1 cellular context compared by ENCODE assay signal in the genomic region with DNA sequence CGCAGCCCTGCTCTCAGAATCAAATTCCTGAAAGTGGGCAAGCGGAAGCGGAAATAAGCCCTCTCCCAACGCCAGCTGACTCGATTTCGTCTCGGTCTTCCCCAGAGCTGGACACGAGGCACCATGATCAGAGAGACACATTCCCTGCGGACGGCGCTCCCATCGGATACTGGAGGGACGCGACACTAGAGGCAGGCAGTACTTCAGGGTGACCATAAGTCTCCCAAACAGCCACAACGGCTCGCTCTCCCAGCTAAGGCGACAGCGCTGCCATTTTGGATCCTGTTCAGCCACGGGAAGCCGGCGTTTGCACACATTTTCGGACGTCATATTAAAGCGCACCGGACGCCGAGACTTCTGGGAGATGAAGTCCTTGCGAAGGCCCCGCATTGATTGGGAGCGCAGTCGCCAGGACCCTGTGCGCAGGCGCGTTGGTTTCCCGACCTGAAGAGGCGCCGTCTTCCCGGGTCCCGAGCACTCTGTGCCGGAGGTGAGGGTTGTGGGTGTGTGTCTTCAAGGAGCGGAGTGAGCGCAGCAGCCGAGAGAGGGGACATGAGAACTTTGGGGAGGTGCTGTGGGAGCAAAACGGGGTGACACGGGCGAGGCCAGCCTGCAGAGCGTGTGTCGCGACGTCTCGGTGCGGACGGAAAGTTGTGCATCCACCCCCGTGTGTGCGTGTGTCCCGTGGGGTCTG.
TF ChIP-seq lines count a peak whose summit lies in the region.

A gene (plus strand): TSS at position 439 of the 694 bp plus-strand sequence. CDS start 10,418 bp downstream, outside the sequence.

TF ChIP-seq in HepG2, 621 proteins besides CTCF, POLR2A, EP300 and RAD21 (continued from another document and continues in another):
- TF ChIP-seq, protein P1, sequence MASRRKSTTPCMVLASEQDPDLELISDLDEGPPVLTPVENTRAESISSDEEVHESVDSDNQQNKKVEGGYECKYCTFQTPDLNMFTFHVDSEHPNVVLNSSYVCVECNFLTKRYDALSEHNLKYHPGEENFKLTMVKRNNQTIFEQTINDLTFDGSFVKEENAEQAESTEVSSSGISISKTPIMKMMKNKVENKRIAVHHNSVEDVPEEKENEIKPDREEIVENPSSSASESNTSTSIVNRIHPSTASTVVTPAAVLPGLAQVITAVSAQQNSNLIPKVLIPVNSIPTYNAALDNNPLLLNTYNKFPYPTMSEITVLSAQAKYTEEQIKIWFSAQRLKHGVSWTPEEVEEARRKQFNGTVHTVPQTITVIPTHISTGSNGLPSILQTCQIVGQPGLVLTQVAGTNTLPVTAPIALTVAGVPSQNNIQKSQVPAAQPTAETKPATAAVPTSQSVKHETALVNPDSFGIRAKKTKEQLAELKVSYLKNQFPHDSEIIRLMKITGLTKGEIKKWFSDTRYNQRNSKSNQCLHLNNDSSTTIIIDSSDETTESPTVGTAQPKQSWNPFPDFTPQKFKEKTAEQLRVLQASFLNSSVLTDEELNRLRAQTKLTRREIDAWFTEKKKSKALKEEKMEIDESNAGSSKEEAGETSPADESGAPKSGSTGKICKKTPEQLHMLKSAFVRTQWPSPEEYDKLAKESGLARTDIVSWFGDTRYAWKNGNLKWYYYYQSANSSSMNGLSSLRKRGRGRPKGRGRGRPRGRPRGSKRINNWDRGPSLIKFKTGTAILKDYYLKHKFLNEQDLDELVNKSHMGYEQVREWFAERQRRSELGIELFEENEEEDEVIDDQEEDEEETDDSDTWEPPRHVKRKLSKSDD (CRISPR knock-in tag; IDR thresholded peaks at IDR 0.05; ENCODE audit: low read depth), result peak; percentile 95
- no peak for TF ChIP-seq ZNF7 (CRISPR knock-in tag; IDR thresholded peaks at IDR 0.05)
- TF ChIP-seq JUN (CRISPR knock-in tag; IDR thresholded peaks at IDR 0.05), result peak; percentile 77; the same call in 1 of the 2 replicates
- TF ChIP-seq, protein P2, sequence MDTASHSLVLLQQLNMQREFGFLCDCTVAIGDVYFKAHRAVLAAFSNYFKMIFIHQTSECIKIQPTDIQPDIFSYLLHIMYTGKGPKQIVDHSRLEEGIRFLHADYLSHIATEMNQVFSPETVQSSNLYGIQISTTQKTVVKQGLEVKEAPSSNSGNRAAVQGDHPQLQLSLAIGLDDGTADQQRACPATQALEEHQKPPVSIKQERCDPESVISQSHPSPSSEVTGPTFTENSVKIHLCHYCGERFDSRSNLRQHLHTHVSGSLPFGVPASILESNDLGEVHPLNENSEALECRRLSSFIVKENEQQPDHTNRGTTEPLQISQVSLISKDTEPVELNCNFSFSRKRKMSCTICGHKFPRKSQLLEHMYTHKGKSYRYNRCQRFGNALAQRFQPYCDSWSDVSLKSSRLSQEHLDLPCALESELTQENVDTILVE (CRISPR knock-in tag; IDR thresholded peaks at IDR 0.05), result peak; percentile 72
- peak; percentile 92; the same call in 1 of the 2 replicates for TF ChIP-seq ZBTB3 (CRISPR knock-in tag; IDR thresholded peaks at IDR 0.05; ENCODE audit: borderline replicate concordance, low read depth)
- peak; percentile 99 for TF ChIP-seq HCFC1 (IDR thresholded peaks at IDR 0.05; ENCODE audit: low read depth, low read length)
- TF ChIP-seq STAG1 (CRISPR knock-in tag; IDR thresholded peaks at IDR 0.05), result no peak
- peak; percentile 88 for TF ChIP-seq TEAD3 (CRISPR knock-in tag; optimal IDR thresholded peaks at IDR 0.05; ENCODE audit: borderline replicate concordance)
- TF ChIP-seq RBM39 (IDR thresholded peaks at IDR 0.05; ENCODE audit: low read depth, low read length, poor library complexity, severe bottlenecking), result peak; percentile 75
- TF ChIP-seq, protein P3, sequence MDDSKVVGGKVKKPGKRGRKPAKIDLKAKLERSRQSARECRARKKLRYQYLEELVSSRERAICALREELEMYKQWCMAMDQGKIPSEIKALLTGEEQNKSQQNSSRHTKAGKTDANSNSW (CRISPR knock-in tag; IDR thresholded peaks at IDR 0.05; ENCODE audit: borderline replicate concordance), result no peak
- TF ChIP-seq ZNF550 (CRISPR knock-in tag; IDR thresholded peaks at IDR 0.05; ENCODE audit: borderline replicate concordance), result peak; percentile 73; the same call in 1 of the 2 replicates
- peak; percentile 99 for TF ChIP-seq THAP11 (CRISPR knock-in tag; IDR thresholded peaks at IDR 0.05)
- TF ChIP-seq SNAPC2 (CRISPR knock-in tag; IDR thresholded peaks at IDR 0.05), result peak; percentile 51; the same call in 1 of the 2 replicates
- TF ChIP-seq ZNF75D (CRISPR knock-in tag; IDR thresholded peaks at IDR 0.05; ENCODE audit: borderline replicate concordance), result no peak
- 0 out of 2 replicates have a peak, but pooled peaks have one; percentile 36 for TF ChIP-seq CAMTA2 (CRISPR knock-in tag; IDR thresholded peaks at IDR 0.05; ENCODE audit: borderline replicate concordance)
- TF ChIP-seq ZSCAN30 (CRISPR knock-in tag; IDR thresholded peaks at IDR 0.05), result no peak
- TF ChIP-seq PHB2 (IDR thresholded peaks at IDR 0.05; ENCODE audit: partially characterized antibody), result no peak
- TF ChIP-seq RELA (CRISPR knock-in tag; IDR thresholded peaks at IDR 0.05), result 0 out of 2 replicates have a peak, but pooled peaks have one; percentile 21
- no peak for TF ChIP-seq ATM (IDR thresholded peaks at IDR 0.05; ENCODE audit: borderline replicate concordance)
- TF ChIP-seq, protein P4, sequence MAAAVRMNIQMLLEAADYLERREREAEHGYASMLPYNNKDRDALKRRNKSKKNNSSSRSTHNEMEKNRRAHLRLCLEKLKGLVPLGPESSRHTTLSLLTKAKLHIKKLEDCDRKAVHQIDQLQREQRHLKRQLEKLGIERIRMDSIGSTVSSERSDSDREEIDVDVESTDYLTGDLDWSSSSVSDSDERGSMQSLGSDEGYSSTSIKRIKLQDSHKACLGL (CRISPR knock-in tag; IDR thresholded peaks at IDR 0.05), result no peak
- TF ChIP-seq CHD4 (IDR thresholded peaks at IDR 0.05; ENCODE audit: borderline replicate concordance, low read length), result no peak
- no peak for TF ChIP-seq ZSCAN12 (CRISPR knock-in tag; IDR thresholded peaks at IDR 0.05)
- TF ChIP-seq, protein P5, sequence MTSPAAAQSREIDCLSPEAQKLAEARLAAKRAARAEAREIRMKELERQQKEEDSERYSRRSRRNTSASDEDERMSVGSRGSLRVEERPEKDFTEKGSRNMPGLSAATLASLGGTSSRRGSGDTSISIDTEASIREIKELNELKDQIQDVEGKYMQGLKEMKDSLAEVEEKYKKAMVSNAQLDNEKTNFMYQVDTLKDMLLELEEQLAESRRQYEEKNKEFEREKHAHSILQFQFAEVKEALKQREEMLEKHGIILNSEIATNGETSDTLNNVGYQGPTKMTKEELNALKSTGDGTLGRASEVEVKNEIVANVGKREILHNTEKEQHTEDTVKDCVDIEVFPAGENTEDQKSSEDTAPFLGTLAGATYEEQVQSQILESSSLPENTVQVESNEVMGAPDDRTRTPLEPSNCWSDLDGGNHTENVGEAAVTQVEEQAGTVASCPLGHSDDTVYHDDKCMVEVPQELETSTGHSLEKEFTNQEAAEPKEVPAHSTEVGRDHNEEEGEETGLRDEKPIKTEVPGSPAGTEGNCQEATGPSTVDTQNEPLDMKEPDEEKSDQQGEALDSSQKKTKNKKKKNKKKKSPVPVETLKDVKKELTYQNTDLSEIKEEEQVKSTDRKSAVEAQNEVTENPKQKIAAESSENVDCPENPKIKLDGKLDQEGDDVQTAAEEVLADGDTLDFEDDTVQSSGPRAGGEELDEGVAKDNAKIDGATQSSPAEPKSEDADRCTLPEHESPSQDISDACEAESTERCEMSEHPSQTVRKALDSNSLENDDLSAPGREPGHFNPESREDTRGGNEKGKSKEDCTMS (CRISPR knock-in tag; conservative IDR thresholded peaks at IDR 0.05), result no peak
- peak; percentile 98 for TF ChIP-seq POLR2AphosphoS5 (IDR thresholded peaks at IDR 0.05; ENCODE audit: low read depth, low read length)
- no peak for TF ChIP-seq NCOA1 (CRISPR knock-in tag; IDR thresholded peaks at IDR 0.05)
- TF ChIP-seq YEATS4 (CRISPR knock-in tag; IDR thresholded peaks at IDR 0.05; ENCODE audit: borderline replicate concordance), result peak; percentile 97
- TF ChIP-seq ZNF546 (CRISPR knock-in tag; conservative IDR thresholded peaks at IDR 0.05), result 0 out of 2 replicates have a peak, but pooled peaks have one; percentile 11
- no peak for TF ChIP-seq SNAI1 (CRISPR knock-in tag; IDR thresholded peaks at IDR 0.05; ENCODE audit: borderline replicate concordance)
- no peak for TF ChIP-seq RFX3 (CRISPR knock-in tag; IDR thresholded peaks at IDR 0.05)
- peak; percentile 67 for TF ChIP-seq SUZ12 (IDR thresholded peaks at IDR 0.05; ENCODE audit: low read depth, low read length)
- TF ChIP-seq, protein P6, sequence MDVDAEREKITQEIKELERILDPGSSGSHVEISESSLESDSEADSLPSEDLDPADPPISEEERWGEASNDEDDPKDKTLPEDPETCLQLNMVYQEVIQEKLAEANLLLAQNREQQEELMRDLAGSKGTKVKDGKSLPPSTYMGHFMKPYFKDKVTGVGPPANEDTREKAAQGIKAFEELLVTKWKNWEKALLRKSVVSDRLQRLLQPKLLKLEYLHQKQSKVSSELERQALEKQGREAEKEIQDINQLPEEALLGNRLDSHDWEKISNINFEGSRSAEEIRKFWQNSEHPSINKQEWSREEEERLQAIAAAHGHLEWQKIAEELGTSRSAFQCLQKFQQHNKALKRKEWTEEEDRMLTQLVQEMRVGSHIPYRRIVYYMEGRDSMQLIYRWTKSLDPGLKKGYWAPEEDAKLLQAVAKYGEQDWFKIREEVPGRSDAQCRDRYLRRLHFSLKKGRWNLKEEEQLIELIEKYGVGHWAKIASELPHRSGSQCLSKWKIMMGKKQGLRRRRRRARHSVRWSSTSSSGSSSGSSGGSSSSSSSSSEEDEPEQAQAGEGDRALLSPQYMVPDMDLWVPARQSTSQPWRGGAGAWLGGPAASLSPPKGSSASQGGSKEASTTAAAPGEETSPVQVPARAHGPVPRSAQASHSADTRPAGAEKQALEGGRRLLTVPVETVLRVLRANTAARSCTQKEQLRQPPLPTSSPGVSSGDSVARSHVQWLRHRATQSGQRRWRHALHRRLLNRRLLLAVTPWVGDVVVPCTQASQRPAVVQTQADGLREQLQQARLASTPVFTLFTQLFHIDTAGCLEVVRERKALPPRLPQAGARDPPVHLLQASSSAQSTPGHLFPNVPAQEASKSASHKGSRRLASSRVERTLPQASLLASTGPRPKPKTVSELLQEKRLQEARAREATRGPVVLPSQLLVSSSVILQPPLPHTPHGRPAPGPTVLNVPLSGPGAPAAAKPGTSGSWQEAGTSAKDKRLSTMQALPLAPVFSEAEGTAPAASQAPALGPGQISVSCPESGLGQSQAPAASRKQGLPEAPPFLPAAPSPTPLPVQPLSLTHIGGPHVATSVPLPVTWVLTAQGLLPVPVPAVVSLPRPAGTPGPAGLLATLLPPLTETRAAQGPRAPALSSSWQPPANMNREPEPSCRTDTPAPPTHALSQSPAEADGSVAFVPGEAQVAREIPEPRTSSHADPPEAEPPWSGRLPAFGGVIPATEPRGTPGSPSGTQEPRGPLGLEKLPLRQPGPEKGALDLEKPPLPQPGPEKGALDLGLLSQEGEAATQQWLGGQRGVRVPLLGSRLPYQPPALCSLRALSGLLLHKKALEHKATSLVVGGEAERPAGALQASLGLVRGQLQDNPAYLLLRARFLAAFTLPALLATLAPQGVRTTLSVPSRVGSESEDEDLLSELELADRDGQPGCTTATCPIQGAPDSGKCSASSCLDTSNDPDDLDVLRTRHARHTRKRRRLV (CRISPR knock-in tag; IDR thresholded peaks at IDR 0.05), result peak; percentile 62
- peak; percentile 95 for TF ChIP-seq ARID2 (CRISPR knock-in tag; IDR thresholded peaks at IDR 0.05; ENCODE audit: borderline replicate concordance)
- peak; percentile 77; the same call in 1 of the 2 replicates for TF ChIP-seq RXRA (CRISPR knock-in tag; IDR thresholded peaks at IDR 0.05)
- TF ChIP-seq, protein P7, sequence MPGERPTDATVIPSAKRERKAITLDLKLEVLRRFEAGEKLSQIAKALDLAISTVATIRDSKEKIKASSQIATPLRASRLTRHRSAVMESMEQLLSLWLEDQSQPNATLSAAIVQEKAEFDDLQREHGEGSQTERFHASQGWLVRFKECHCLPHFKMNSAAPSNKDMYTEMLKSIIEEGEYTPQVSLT (CRISPR knock-in tag; IDR thresholded peaks at IDR 0.05; ENCODE audit: borderline replicate concordance, low read depth), result 0 out of 2 replicates have a peak, but pooled peaks have one; percentile 78
- no peak; the same call in 1 of the 2 replicates for TF ChIP-seq ZNF776 (CRISPR knock-in tag; IDR thresholded peaks at IDR 0.05)
- peak; percentile 77 for TF ChIP-seq ZSCAN9 (CRISPR knock-in tag; IDR thresholded peaks at IDR 0.05; ENCODE audit: borderline replicate concordance)
- no peak; the same call in 1 of the 2 replicates for TF ChIP-seq JUNB (CRISPR knock-in tag; IDR thresholded peaks at IDR 0.05; ENCODE audit: borderline replicate concordance)
- no peak for TF ChIP-seq PTBP1 (IDR thresholded peaks at IDR 0.05; ENCODE audit: low read depth, low read length, poor library complexity, severe bottlenecking)
- TF ChIP-seq KDM5B (CRISPR knock-in tag; IDR thresholded peaks at IDR 0.05; ENCODE audit: borderline replicate concordance), result peak; percentile 78; the same call in 1 of the 2 replicates
- TF ChIP-seq ZNF790 (CRISPR knock-in tag; IDR thresholded peaks at IDR 0.05; ENCODE audit: borderline replicate concordance), result 0 out of 2 replicates have a peak, but pooled peaks have one; percentile 29
- TF ChIP-seq, protein P8, sequence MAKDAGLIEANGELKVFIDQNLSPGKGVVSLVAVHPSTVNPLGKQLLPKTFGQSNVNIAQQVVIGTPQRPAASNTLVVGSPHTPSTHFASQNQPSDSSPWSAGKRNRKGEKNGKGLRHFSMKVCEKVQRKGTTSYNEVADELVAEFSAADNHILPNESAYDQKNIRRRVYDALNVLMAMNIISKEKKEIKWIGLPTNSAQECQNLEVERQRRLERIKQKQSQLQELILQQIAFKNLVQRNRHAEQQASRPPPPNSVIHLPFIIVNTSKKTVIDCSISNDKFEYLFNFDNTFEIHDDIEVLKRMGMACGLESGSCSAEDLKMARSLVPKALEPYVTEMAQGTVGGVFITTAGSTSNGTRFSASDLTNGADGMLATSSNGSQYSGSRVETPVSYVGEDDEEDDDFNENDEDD (CRISPR knock-in tag; IDR thresholded peaks at IDR 0.05; ENCODE audit: borderline replicate concordance), result peak; percentile 12
- TF ChIP-seq, protein P9, sequence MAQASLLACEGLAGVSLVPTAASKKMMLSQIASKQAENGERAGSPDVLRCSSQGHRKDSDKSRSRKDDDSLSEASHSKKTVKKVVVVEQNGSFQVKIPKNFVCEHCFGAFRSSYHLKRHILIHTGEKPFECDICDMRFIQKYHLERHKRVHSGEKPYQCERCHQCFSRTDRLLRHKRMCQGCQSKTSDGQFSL (CRISPR knock-in tag; IDR thresholded peaks at IDR 0.05), result 0 out of 2 replicates have a peak, but pooled peaks have one; percentile 17
- TF ChIP-seq, protein P10, sequence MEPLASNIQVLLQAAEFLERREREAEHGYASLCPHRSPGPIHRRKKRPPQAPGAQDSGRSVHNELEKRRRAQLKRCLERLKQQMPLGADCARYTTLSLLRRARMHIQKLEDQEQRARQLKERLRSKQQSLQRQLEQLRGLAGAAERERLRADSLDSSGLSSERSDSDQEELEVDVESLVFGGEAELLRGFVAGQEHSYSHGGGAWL (CRISPR knock-in tag; IDR thresholded peaks at IDR 0.05), result peak; percentile 89
- TF ChIP-seq, protein P11, sequence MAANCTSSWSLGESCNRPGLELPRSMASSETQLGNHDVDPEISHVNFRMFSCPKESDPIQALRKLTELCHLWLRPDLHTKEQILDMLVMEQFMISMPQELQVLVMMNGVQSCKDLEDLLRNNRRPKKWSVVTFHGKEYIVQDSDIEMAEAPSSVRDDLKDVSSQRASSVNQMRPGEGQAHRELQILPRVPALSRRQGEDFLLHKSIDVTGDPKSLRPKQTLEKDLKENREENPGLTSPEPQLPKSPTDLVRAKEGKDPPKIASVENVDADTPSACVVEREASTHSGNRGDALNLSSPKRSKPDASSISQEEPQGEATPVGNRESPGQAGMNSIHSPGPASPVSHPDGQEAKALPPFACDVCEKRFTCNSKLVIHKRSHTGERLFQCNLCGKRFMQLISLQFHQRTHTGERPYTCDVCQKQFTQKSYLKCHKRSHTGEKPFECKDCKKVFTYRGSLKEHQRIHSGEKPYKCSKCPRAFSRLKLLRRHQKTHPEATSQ (CRISPR knock-in tag; IDR thresholded peaks at IDR 0.05; ENCODE audit: borderline replicate concordance), result peak; percentile 65; the same call in 1 of the 2 replicates
